Comparison of ENCODE assay signal across 21 cellular contexts in genomic region chr13:73040968-73041580, GRCh38. TPM values are rescaled to one million over a fixed set of nuclear protein-coding genes. Genes with fewer than 3 reads are reported as not detected.
DNase-seq lines count a peak whose midpoint lies in the region; ATAC-seq and TF ChIP-seq lines count a peak whose summit lies in the region.
"Had no signal": no experiment of that assay in that cellular context is flagged by ENCODE, and none has a peak within 500 bp of the region (broad histone marks: within the 10 kb centered on the region; RNA-seq: fewer than 3 reads in every experiment).

No MANE protein-coding gene starts in this region.

- H3K36me3 ChIP-seq in colonic mucosa (no peaks in the 10 kb centered on the region), trophoblast cell (ENCODE audit: control insufficient read depth in 1 of 2, insufficient read depth in 2 of 2, low read length in 2 of 2) (no peaks in the 10 kb centered on the region)
- H3K36me3 ChIP-seq: thyroid gland had no signal

- no peak overlapping the region for H3K14ac ChIP-seq in trophoblast cell (ENCODE audit: low read length)

- no peak overlapping the region for H3K4me2 ChIP-seq in trophoblast cell (ENCODE audit: low read length)
- H3K4me2 ChIP-seq: SK-N-SH had no signal

- H3K9ac ChIP-seq in colonic mucosa (ENCODE audit: low read depth in 2 of 2, low read length in 2 of 2) (peak overlapping the region in 1 of 2 donors; percentile 36), trophoblast cell (ENCODE audit: low read length) (no peak overlapping the region)
- H3K9ac ChIP-seq: SK-N-SH had no signal

- no CpG with 5 or more reads among the region's 7 CpGs for WGBS in trophoblast cell (ENCODE audit: extremely low coverage, insufficient coverage, insufficient read length)

- in situ Hi-C loops in KBM-7 (cut with MboI; ENCODE audit: low pct_unique_long_range_greater_than_20kb, low sequenced_read_pairs) = no loop called here

- ATAC-seq in HG02970 (IDR thresholded peaks at IDR 0.05; ENCODE audit: low FRiP score, unreplicated experiment) = no peak

- no peaks in the 10 kb centered on the region for H3K36me3 Mint-ChIP-seq in activated CD4-positive, alpha-beta T cell treated with anti-CD3 and anti-CD28 coated beads, Interleukin-2, amount 10 ng/mL, durations not matched to agents 24 days and 14 days (ENCODE audit: low read depth)

- H3K4me1 ChIP-seq in colonic mucosa (no peaks in the 10 kb centered on the region), trophoblast cell (ENCODE audit: control insufficient read depth in 1 of 2, insufficient read depth in 2 of 2, low read length in 2 of 2) (peaks cover 6 to 8% of the 10 kb centered on the region in 2 experiments)
- H3K4me1 ChIP-seq: thyroid gland had no signal

- no peak overlapping the region for H2AFZ ChIP-seq in trophoblast cell (ENCODE audit: insufficient read depth, low read length, poor library complexity)

- H3K4me3 ChIP-seq in colonic mucosa (no peak overlapping the region), trophoblast cell (ENCODE audit: low read depth, low read length) (no peak overlapping the region)
- H3K4me3 ChIP-seq: thyroid gland had no signal

- H3K9me3 Mint-ChIP-seq in activated CD4-positive, alpha-beta T cell treated with anti-CD3 and anti-CD28 coated beads, Interleukin-2, amount 10 ng/mL, durations not matched to agents 24 days and 14 days = no peaks in the 10 kb centered on the region
- H3K9me3 Mint-ChIP-seq: activated naive CD4-positive, alpha-beta T cell treated with anti-CD3 and anti-CD28 coated beads for 36 hours; CD4-positive, alpha-beta T cell had no signal

- H3K23ac ChIP-seq in trophoblast cell (ENCODE audit: low read length) = no peak overlapping the region

- H3K4me1 Mint-ChIP-seq in activated CD4-positive, alpha-beta T cell treated with anti-CD3 and anti-CD28 coated beads, Interleukin-2, amount 10 ng/mL, durations not matched to agents 24 days and 14 days = no peaks in the 10 kb centered on the region
- H3K4me1 Mint-ChIP-seq: nephron progenitor cell had no signal

- H2BK5ac ChIP-seq in trophoblast cell (ENCODE audit: low read depth, low read length, poor library complexity) = no peak overlapping the region

- no peak overlapping the region for H3K18ac ChIP-seq in trophoblast cell (ENCODE audit: low read length)

- H3K27ac Mint-ChIP-seq in activated CD4-positive, alpha-beta T cell treated with anti-CD3 and anti-CD28 coated beads, Interleukin-2, amount 10 ng/mL, durations not matched to agents 24 days and 14 days = no peak overlapping the region
- H3K27ac Mint-ChIP-seq: activated naive CD4-positive, alpha-beta T cell treated with anti-CD3 and anti-CD28 coated beads for 36 hours; CD4-positive, alpha-beta T cell; nephron progenitor cell had no signal

- no peak overlapping the region for H3K4ac ChIP-seq in trophoblast cell (ENCODE audit: low read depth, low read length)

- no peak overlapping the region for H3K4me3 Mint-ChIP-seq in activated CD4-positive, alpha-beta T cell treated with anti-CD3 and anti-CD28 coated beads, Interleukin-2, amount 10 ng/mL, durations not matched to agents 24 days and 14 days
- H3K4me3 Mint-ChIP-seq: activated naive CD4-positive, alpha-beta T cell treated with anti-CD3 and anti-CD28 coated beads for 36 hours; CD4-positive, alpha-beta T cell; nephron progenitor cell had no signal

- no peak overlapping the region for H2BK120ac ChIP-seq in trophoblast cell (ENCODE audit: insufficient read depth, low read length, poor library complexity)

- H3K27me3 Mint-ChIP-seq in activated CD4-positive, alpha-beta T cell treated with anti-CD3 and anti-CD28 coated beads, Interleukin-2, amount 10 ng/mL, durations not matched to agents 24 days and 14 days = no peaks in the 10 kb centered on the region
- H3K27me3 Mint-ChIP-seq: CD4-positive, alpha-beta T cell had no signal

- H3K27me3 ChIP-seq in colonic mucosa (no peaks in the 10 kb centered on the region), trophoblast cell (ENCODE audit: insufficient read depth, low read length) (no peaks in the 10 kb centered on the region)
- H3K27me3 ChIP-seq: thyroid gland had no signal

- H4K12ac ChIP-seq in trophoblast cell (ENCODE audit: low read depth, low read length) = no peak overlapping the region

- H4K8ac ChIP-seq in trophoblast cell (ENCODE audit: low read depth, low read length) = no peak overlapping the region

- TF ChIP-seq CTCF in colonic mucosa (IDR thresholded peaks at IDR 0.05) = no peak

- DNase-seq in KBM-7 (peak; percentile 48), OCI-M1 (lab: John Stamatoyannopoulos, UW) (peak; percentile 95), colonic mucosa (peak; percentile 57), trophoblast cell (peak; percentile 94 to 97), head of caudate nucleus (no peak)
- DNase-seq in activated CD4-positive, alpha-beta T cell treated with anti-CD3 and anti-CD28 coated beads, Interleukin-2, amount 10 ng/mL, durations not matched to agents 24 days and 14 days = no peak
- DNase-seq: activated CD4-positive, CD25-positive, alpha-beta regulatory T cell treated with anti-CD3 and anti-CD28 coated beads, Interleukin-2, amount 50 U/mL, for 72 hours; activated CD8-positive, alpha-beta memory T cell treated with anti-CD3 and anti-CD28 coated beads for 24 hours; activated naive CD4-positive, alpha-beta T cell treated with anti-CD3 and anti-CD28 coated beads for 36 hours; activated T-cell treated with anti-CD3 and anti-CD28 coated beads, Interleukin-2, amount 50 U/mL, for 48 hours; CD4-positive, alpha-beta T cell; central memory CD4-positive, alpha-beta T cell; DMS79; NCI-H1436 treated with DMSO at 0.1 percent for 48 hours; NCI-H2171 treated with DMSO at 0.1 percent for 48 hours; NCI-H774; nephron progenitor cell; SK-N-SH; stimulated activated naive CD4-positive, alpha-beta T cell treated with Interleukin-2 at 50 U/mL for 16 hours; thyroid gland had no signal

- no peak overlapping the region for H2AK5ac ChIP-seq in trophoblast cell (ENCODE audit: low read length)

- H3K27ac ChIP-seq in colonic mucosa = peak overlapping the region; percentile 75
- peak overlapping the region; percentile 10 for H3K27ac ChIP-seq in trophoblast cell (ENCODE audit: low read depth, low read length)
- H3K27ac ChIP-seq: thyroid gland had no signal

- no peaks in the 10 kb centered on the region for H3K79me2 ChIP-seq in trophoblast cell (ENCODE audit: control insufficient read depth, insufficient read depth, low read length, poor library complexity)

- peaks cover 6% of the 10 kb centered on the region for H3K79me1 ChIP-seq in trophoblast cell (ENCODE audit: low read length)

- H4K91ac ChIP-seq in trophoblast cell (ENCODE audit: low read depth, low read length) = no peak overlapping the region

- H3K9me3 ChIP-seq in colonic mucosa (no peaks in the 10 kb centered on the region), trophoblast cell (ENCODE audit: insufficient read depth, low read depth, low read length) (no peaks in the 10 kb centered on the region)
- H3K9me3 ChIP-seq: SK-N-SH, thyroid gland had no signal

- intact Hi-C loops in colonic mucosa (cut with DNase I) = no loop called here
- intact Hi-C loops in head of caudate nucleus (cut with DNase I) = no loop called here
- intact Hi-C loops in activated CD4-positive, alpha-beta T cell treated with anti-CD3 and anti-CD28 coated beads, Interleukin-2, amount 10 ng/mL, durations not matched to agents 24 days and 14 days (cut with micrococcal nuclease) = no loop called here

- H2BK12ac ChIP-seq in trophoblast cell (ENCODE audit: low read length) = no peak overlapping the region

RNA-seq across cellular contexts. Expression of gene KLF5, which starts 17.7 kb away (rescaled TPM):
- total RNA-seq in colonic mucosa = 100 to 1,000 TPM; 334 to 424 TPM
- polyA plus RNA-seq in trophoblast cell (2013) = 38.8 and 41.2 TPM in 2 replicates
- total RNA-seq in activated CD4-positive, alpha-beta T cell treated with anti-CD3 and anti-CD28 coated beads, Interleukin-2, amount 10 ng/mL, durations not matched to agents 24 days and 14 days = 2.0 and 2.8 TPM in 2 replicates

Comparison
In these comparisons a context has a peak if more than half of its experiments do, and no peak if none do; other contexts are left out.
1. DNase-seq: peak in KBM-7 (single experiment), OCI-M1 (single experiment), colonic mucosa (single experiment) and trophoblast cell (2 of 2); none in head of caudate nucleus (0 of 42) and activated CD4-positive, alpha-beta T cell treated with anti-CD3 and anti-CD28 coated beads, Interleukin-2, amount 10 ng/mL, durations not matched to agents 24 days and 14 days (single experiment).
2. RNA of gene KLF5, which starts 17.7 kb away (total RNA-seq): 334 to 424 TPM in colonic mucosa; 2.0 to 2.8 TPM in activated CD4-positive, alpha-beta T cell treated with anti-CD3 and anti-CD28 coated beads, Interleukin-2, amount 10 ng/mL, durations not matched to agents 24 days and 14 days; every median in the first group is over 10 times any median in the second.